ENCODE assay signal across 8 cellular contexts in genomic region chr1:51622455-51622913, GRCh38. TPM values are rescaled to one million over a fixed set of nuclear protein-coding genes. Genes with fewer than 3 reads are reported as not detected.
DNase-seq lines count a peak whose midpoint lies in the region; ATAC-seq and TF ChIP-seq lines count a peak whose summit lies in the region.

No MANE protein-coding gene starts in this region.

- H3K27ac ChIP-seq in PC-3 (ENCODE audit: low read length) = peak overlapping the region; percentile 93
- H3K27ac ChIP-seq in psoas muscle = peak overlapping the region; percentile 97

- H3K27me3 ChIP-seq in PC-3 (ENCODE audit: low read length) (no peaks in the 10 kb centered on the region), psoas muscle (ENCODE audit: insufficient read depth in 3 of 3, low read length in 2 of 3) (no peaks in the 10 kb centered on the region)

- no peak overlapping the region for H2AFZ ChIP-seq in PC-3 (ENCODE audit: low read length)

- 14 to 25% (median 17%) methylated on average over 2 of the region's 2 CpGs for WGBS in psoas muscle, 3 donors

- peaks cover 60% of the 10 kb centered on the region for H3K4me1 Mint-ChIP-seq in CD14-positive monocyte

- H3K36me3 ChIP-seq in PC-3 (ENCODE audit: low read depth, low read length) (no peaks in the 10 kb centered on the region), psoas muscle (ENCODE audit: insufficient read depth in 1 of 2, low read depth in 1 of 2) (no peaks in the 10 kb centered on the region)

- BruUV-seq in PC-3 (replicated peaks; lab: Mats Ljungman, UMichigan) = no TSS peak

- peaks cover 89% of the 10 kb centered on the region for H3K79me2 ChIP-seq in PC-3 (ENCODE audit: low read length)

- no peak overlapping the region for H3K4me3 Mint-ChIP-seq in CD14-positive monocyte

- ATAC-seq in PC-3 = peak; percentile 80
- ATAC-seq in psoas muscle = peak; percentile 86 to 93 (median 91)
- ATAC-seq in GM18861 (IDR thresholded peaks at IDR 0.05; ENCODE audit: unreplicated experiment) = no peak
- ATAC-seq in HG03442 (IDR thresholded peaks at IDR 0.05; ENCODE audit: unreplicated experiment) = no peak

- H3K36me3 Mint-ChIP-seq in CD14-positive monocyte = peaks cover 14 to 18% of the 10 kb centered on the region in 2 donors

- no peaks in the 10 kb centered on the region for H4K20me1 ChIP-seq in PC-3 (ENCODE audit: low read length)

- H3K9me3 Mint-ChIP-seq in CD14-positive monocyte = no peaks in the 10 kb centered on the region

- H3K27me3 Mint-ChIP-seq in CD14-positive monocyte (ENCODE audit: low read depth in 3 of 3) = no peaks in the 10 kb centered on the region

- H3K4me2 ChIP-seq in PC-3 (ENCODE audit: low read length) = peak overlapping the region; percentile 76

- H3K4me3 ChIP-seq in PC-3 (ENCODE audit: low read length) (peak overlapping the region; percentile 44), psoas muscle (peak overlapping the region; percentile 90)

- H3K9me3 ChIP-seq in PC-3 (ENCODE audit: low read length) = no peaks in the 10 kb centered on the region
- H3K9me3 ChIP-seq in psoas muscle = no peaks in the 10 kb centered on the region

- peak; percentile 88 for DNase-seq in CD14-positive monocyte (ENCODE audit: low spot score)
- peak; percentile 94 for DNase-seq in HT1080 (ENCODE audit: low read depth)
- DNase-seq in PC-3 = peak; percentile 97
- peak; percentile 70 to 88 for DNase-seq in erythroblast (lab: John Stamatoyannopoulos, UW)
- peak; percentile 70 to 87 for DNase-seq in psoas muscle
- DNase-seq in activated CD4-positive, alpha-beta T cell treated with anti-CD3 and anti-CD28 coated beads for 1 hour = no peak

- peak overlapping the region; percentile 61 for H3K9ac ChIP-seq in PC-3 (ENCODE audit: low read length)

- TF ChIP-seq POLR2A in erythroblast (IDR thresholded peaks at IDR 0.05; ENCODE audit: low read length) = no peak

- H3K4me1 ChIP-seq in PC-3 (ENCODE audit: insufficient read depth, low read length) = peaks cover 72% of the 10 kb centered on the region
- H3K4me1 ChIP-seq in psoas muscle = peaks cover 76% of the 10 kb centered on the region

- no peaks in the 10 kb centered on the region for H3F3A ChIP-seq in PC-3 (ENCODE audit: low read length, unreplicated experiment)

- H3K9me2 ChIP-seq in PC-3 (replicated peaks; ENCODE audit: low read length) = no peaks in the 10 kb centered on the region

- peak overlapping the region; percentile 12 to 66 (median 54) for H3K27ac Mint-ChIP-seq in CD14-positive monocyte

- CTCF ChIA-PET in PC-3 (lab: Charles Lee) = no interaction called here

- intact Hi-C loops in CD14-positive monocyte (cut with micrococcal nuclease) (loop anchor here in 1 of 2 donors (10.0 kb wide), 1 partner anchor 142 kb away; no protein-coding TSS in a partner anchor), PC-3 (cut with micrococcal nuclease) (no loop called here), psoas muscle (cut with DNase I) (loop anchor here in 1 of 2 donors (5.0 to 10.0 kb wide), 2 partner anchors 35 to 142 kb away; no protein-coding TSS in a partner anchor)

- TF ChIP-seq CTCF in CD14-positive monocyte (IDR thresholded peaks at IDR 0.05) = no peak
- TF ChIP-seq CTCF in PC-3 (conservative IDR thresholded peaks at IDR 0.05; ENCODE audit: low read depth, low read length) = no peak
- TF ChIP-seq CTCF in psoas muscle (IDR thresholded peaks at IDR 0.05) = no peak

- POLR2A ChIA-PET in PC-3 (lab: Charles Lee; ENCODE audit: unreplicated experiment) = no interaction called here

RNA-seq across cellular contexts. Expression of gene OSBPL9, which starts 5.6 kb away (rescaled TPM):
- polyA plus RNA-seq in CD14-positive monocyte (10 to 100 TPM; 31.3 to 41.4 TPM), psoas muscle (10 to 100 TPM; 15.6 to 84.8 (median 60.6) TPM)
- total RNA-seq in HT1080 (2014; rRNA removed; shearing (Covaris generic)) = 28.5 and 34.3 TPM in 2 replicates
- 23.8 and 27.1 TPM in 2 replicates for polyA plus RNA-seq in HT1080 (2015; cell fraction: cytosol; rRNA removed)
- 73.1 and 78.7 TPM in 2 replicates for polyA plus RNA-seq in HT1080 (2015; cell fraction: nucleus; rRNA removed)
- total RNA-seq in PC-3 (2014; rRNA removed) (40.5 and 74.7 TPM in 2 replicates), psoas muscle (100 to 1,000 TPM in 1 of 4 donors, 10 to 100 TPM in 3; 32.5 to 141 (median 52.0) TPM)

Comparison
In these comparisons a context has a peak if more than half of its experiments do, and no peak if none do; other contexts are left out.
1. ATAC-seq: peak in PC-3 (single experiment) and psoas muscle (4 of 4); none in GM18861 (single experiment) and HG03442 (single experiment).